9 cellular contexts compared by ENCODE assay signal in the genomic region with DNA sequence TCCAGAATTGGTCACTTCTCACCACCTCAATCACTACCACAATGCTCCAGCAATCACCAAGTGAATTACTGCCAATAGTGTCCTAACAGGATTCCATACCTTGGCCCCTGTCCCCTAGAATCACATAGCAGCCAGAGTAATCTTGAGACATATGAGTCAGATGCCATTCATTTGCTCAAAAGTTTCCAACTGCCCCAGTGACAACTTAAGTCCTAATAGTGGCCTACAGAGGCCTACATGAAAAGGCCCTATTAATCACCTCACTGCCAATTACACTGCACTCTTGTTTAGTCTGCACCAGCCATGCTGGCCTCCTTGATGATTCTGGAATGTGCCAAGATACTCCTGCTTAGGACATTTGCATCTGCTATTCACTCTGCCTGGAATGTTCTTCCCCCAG.
"Had no signal": no experiment of that assay in that cellular context is flagged by ENCODE, and none has a peak within 500 bp of the region (broad histone marks: within the 10 kb centered on the region; RNA-seq: fewer than 3 reads in every experiment).

No MANE protein-coding gene starts in this region.

- ATAC-seq: left lobe of liver; stimulated activated memory B cell treated with anti-CD40 and anti-IgM and Interleukin-4, amounts not matched to agents 10 μg/mL and 1 μg/mL and 100 μg/mL, for 72 hours had no signal

- H3K9me3 ChIP-seq: upper lobe of left lung had no signal

- H3K9me3 Mint-ChIP-seq: activated naive CD4-positive, alpha-beta T cell treated with anti-CD3 and anti-CD28 coated beads, Interleukin-2, amount 50 U/mL, for 72 hours; stimulated activated memory B cell treated with anti-CD40 and anti-IgM and Interleukin-4, amounts not matched to agents 10 μg/mL and 1 μg/mL and 100 μg/mL, for 72 hours had no signal

- H3K27ac ChIP-seq: dorsolateral prefrontal cortex, skin epidermis, upper lobe of left lung had no signal

- H3K36me3 ChIP-seq: upper lobe of left lung had no signal

- H3K4me3 ChIP-seq: dorsolateral prefrontal cortex, skin epidermis, upper lobe of left lung had no signal

- H3K27me3 Mint-ChIP-seq: stimulated activated memory B cell treated with anti-CD40 and anti-IgM and Interleukin-4, amounts not matched to agents 10 μg/mL and 1 μg/mL and 100 μg/mL, for 72 hours had no signal

- H3K27ac Mint-ChIP-seq: activated naive CD4-positive, alpha-beta T cell treated with anti-CD3 and anti-CD28 coated beads, Interleukin-2, amount 50 U/mL, for 72 hours; stimulated activated memory B cell treated with anti-CD40 and anti-IgM and Interleukin-4, amounts not matched to agents 10 μg/mL and 1 μg/mL and 100 μg/mL, for 72 hours had no signal

- H3K27me3 ChIP-seq: dorsolateral prefrontal cortex, upper lobe of left lung had no signal

- DNase-seq: anterior cingulate cortex, dorsolateral prefrontal cortex, foreskin fibroblast, substantia nigra, upper lobe of left lung had no signal

- H3K36me3 Mint-ChIP-seq: activated naive CD4-positive, alpha-beta T cell treated with anti-CD3 and anti-CD28 coated beads, Interleukin-2, amount 50 U/mL, for 72 hours; stimulated activated memory B cell treated with anti-CD40 and anti-IgM and Interleukin-4, amounts not matched to agents 10 μg/mL and 1 μg/mL and 100 μg/mL, for 72 hours had no signal

- H3K4me3 Mint-ChIP-seq: stimulated activated memory B cell treated with anti-CD40 and anti-IgM and Interleukin-4, amounts not matched to agents 10 μg/mL and 1 μg/mL and 100 μg/mL, for 72 hours had no signal
